22 cellular contexts compared by ENCODE assay signal in genomic region chr13:40793339-40793738, GRCh38.
"Had no signal": no experiment of that assay in that cellular context is flagged by ENCODE, and none has a peak within 500 bp of the region (broad histone marks: within the 10 kb centered on the region; RNA-seq: fewer than 3 reads in every experiment).

No MANE protein-coding gene starts in this region.

- H3K36me3 ChIP-seq: neural progenitor cell, ovary, uterus had no signal

- H3K9me3 ChIP-seq: esophagus muscularis mucosa, gastroesophageal sphincter, left lung, lower lobe of right lung, ovary, spleen, tibial artery, upper lobe of left lung, uterus had no signal

- H3K4me1 ChIP-seq: uterus had no signal

- DNase-seq: effector memory CD8-positive, alpha-beta T cell; glutamatergic neuron; islet precursor cell; left lung; lower lobe of right lung; midbrain; nucleus accumbens; ovary; spleen; stimulated activated CD4-positive, alpha-beta T cell treated with anti-CD3 and anti-CD28 coated beads, Interleukin-15, amount 100 ng/mL, for 24 hours; stimulated activated CD4-positive, alpha-beta T cell treated with anti-CD3 and anti-CD28 coated beads, Interleukin-1b, Interleukin-23, amount 100 ng/mL, for 48 hours; stimulated activated CD4-positive, alpha-beta T cell treated with anti-CD3 and anti-CD28 coated beads, Interleukin-4, amount 100 ng/mL, for 24 hours; tibial artery; upper lobe of left lung; uterus had no signal

- ATAC-seq: effector memory CD8-positive, alpha-beta T cell; gastroesophageal sphincter; left lung; lower lobe of right lung; natural killer cell treated with Interleukin-12 subunit alpha and Interleukin-12 subunit beta and Interleukin-15 and Interleukin-18, amount 100 ng/mL, for 72 hours; sciatic nerve; stimulated activated memory B cell treated with anti-CD40 and anti-IgM and Interleukin-4, amounts not matched to agents 10 μg/mL and 1 μg/mL and 100 μg/mL, for 72 hours had no signal

- H2AFZ ChIP-seq: neural progenitor cell had no signal

- H3K9ac ChIP-seq: neural progenitor cell had no signal

- H3K27ac ChIP-seq: epithelial cell of prostate, esophagus muscularis mucosa, gastroesophageal sphincter, left lung, lower lobe of right lung, neural progenitor cell, ovary, spleen, tibial artery, upper lobe of left lung, uterus had no signal

- H3K27me3 ChIP-seq: esophagus muscularis mucosa, gastroesophageal sphincter, left lung, neural progenitor cell, ovary, spleen, tibial artery, upper lobe of left lung, uterus had no signal

- H3K4me3 ChIP-seq: esophagus muscularis mucosa, gastroesophageal sphincter, left lung, lower lobe of right lung, neural progenitor cell, ovary, spleen, tibial artery, upper lobe of left lung, uterus had no signal

- H3K4me2 ChIP-seq: neural progenitor cell had no signal
